26 cellular contexts compared by ENCODE assay signal in the genomic region with DNA sequence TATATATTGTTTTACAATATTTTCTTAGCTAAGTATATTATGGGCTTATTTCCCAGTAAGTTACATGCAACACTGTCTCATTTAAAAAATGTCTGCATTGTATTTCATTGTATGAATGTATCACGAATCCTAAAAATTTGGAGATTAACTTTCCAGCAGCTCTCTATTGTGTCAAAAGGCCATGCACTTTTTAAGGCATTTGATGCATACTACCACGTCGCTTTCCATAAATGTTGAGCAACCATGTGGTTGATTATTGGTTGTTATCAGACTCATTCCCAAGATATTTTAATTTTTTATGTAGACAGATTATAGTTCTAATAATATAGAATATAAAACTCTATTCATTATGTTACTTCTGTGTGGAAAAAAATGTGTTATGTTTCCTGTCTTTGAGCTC.
"Had no signal": no experiment of that assay in that cellular context is flagged by ENCODE, and none has a peak within 500 bp of the region (broad histone marks: within the 10 kb centered on the region; RNA-seq: fewer than 3 reads in every experiment).

No MANE protein-coding gene starts in this region.

- H3K36me3 ChIP-seq: stomach, suprapubic skin, thoracic aorta, thyroid gland, tibial artery, tibial nerve, transverse colon, upper lobe of left lung, upper lobe of right lung, uterus, vagina had no signal

- DNase-seq: stimulated activated CD4-positive, alpha-beta T cell treated with anti-CD3 and anti-CD28 coated beads, Interleukin-2, amount 100 ng/mL, for 48 hours; stimulated activated CD4-positive, alpha-beta T cell treated with anti-CD3 and anti-CD28 coated beads, Interleukin-4, amount 100 ng/mL, for 1 hour; stimulated activated CD4-positive, alpha-beta T cell treated with anti-CD3 and anti-CD28 coated beads, Interleukin-4, amount 100 ng/mL, for 24 hours; stimulated activated CD4-positive, alpha-beta T cell treated with anti-CD3 and anti-CD28 coated beads, Interleukin-4, amount 100 ng/mL, for 4 hours; stimulated activated CD8-positive, alpha-beta memory T cell treated with anti-CD3 and anti-CD28 coated beads, Interleukin-4, amount 100 ng/mL, for 48 hours; stimulated activated naive B cell treated with anti-CD40 and anti-IgM and Interleukin-4, amounts not matched to agents 10 μg/mL and 1 μg/mL and 100 μg/mL, for 72 hours; stimulated activated naive CD4-positive, alpha-beta T cell; stimulated activated naive CD4-positive, alpha-beta T cell treated with Interleukin-2 at 50 U/mL for 16 hours; stimulated activated naive CD8-positive, alpha-beta T cell treated with anti-CD3 and anti-CD28 coated beads, Interleukin-15, amount 100 ng/mL, for 72 hours; stimulated activated naive CD8-positive, alpha-beta T cell treated with anti-CD3 and anti-CD28 coated beads, Interleukin-15, Interleukin-2, amounts not matched to agents 100 U/mL and 50 U/mL, for 24 hours; stomach; substantia nigra; testis; thyroid gland; tibial artery; transverse colon; trophoblast cell; upper lobe of left lung; upper lobe of right lung; uterus had no signal

- H3K27ac ChIP-seq: stomach, suprapubic skin, testis, thoracic aorta, thyroid gland, tibial artery, tibial nerve, transverse colon, upper lobe of left lung, upper lobe of right lung, uterus, vagina had no signal

- H3K9me3 ChIP-seq: stomach, suprapubic skin, testis, thoracic aorta, thyroid gland, tibial artery, tibial nerve, transverse colon, upper lobe of left lung, upper lobe of right lung, uterus, vagina had no signal

- ATAC-seq: stimulated activated effector memory CD8-positive, alpha-beta T cell treated with anti-CD3 and anti-CD28 coated beads, Interleukin-12 subunit alpha, Interleukin-12 subunit beta, amount 100 ng/mL, for 72 hours; stimulated activated memory B cell treated with anti-CD40 and anti-IgM and Interleukin-4, amounts not matched to agents 10 μg/mL and 1 μg/mL and 100 μg/mL, for 72 hours; stimulated activated naive B cell treated with anti-CD40 and anti-IgM and Interleukin-4, amounts not matched to agents 10 μg/mL and 1 μg/mL and 100 μg/mL, for 72 hours; stimulated activated naive CD8-positive, alpha-beta T cell treated with anti-CD3 and anti-CD28 coated beads, Interleukin-15, amount 100 ng/mL, for 72 hours; stimulated activated naive CD8-positive, alpha-beta T cell treated with anti-CD3 and anti-CD28 coated beads, Interleukin-15, Interleukin-2, amounts not matched to agents 100 U/mL and 50 U/mL, for 24 hours; upper lobe of right lung had no signal

- H3K4me3 ChIP-seq: stomach, suprapubic skin, testis, thoracic aorta, thyroid gland, tibial artery, tibial nerve, transverse colon, upper lobe of left lung, upper lobe of right lung, uterus, vagina had no signal

- H3K4me1 ChIP-seq: stomach, suprapubic skin, testis, tibial artery, tibial nerve, transverse colon, upper lobe of left lung, upper lobe of right lung, uterus, vagina had no signal
